15 cellular contexts compared by ENCODE assay signal in genomic region chr11:11148598-11148997, GRCh38.
DNase-seq lines count a peak whose midpoint lies in the region; ATAC-seq, FAIRE-seq and TF ChIP-seq lines count a peak whose summit lies in the region.
"Had no signal": no experiment of that assay in that cellular context is flagged by ENCODE, and none has a peak within 500 bp of the region (broad histone marks: within the 10 kb centered on the region; RNA-seq: fewer than 3 reads in every experiment).

No MANE protein-coding gene starts in this region.

- H3K27ac ChIP-seq in GM23248 (0 out of 2 replicates have a peak overlapping the region, but pooled peaks have one; percentile 17), astrocyte (ENCODE audit: low read depth, low read length) (no peak overlapping the region), lower lobe of right lung (peak overlapping the region; percentile 36), suprapubic skin (peak overlapping the region; percentile 31)

- in situ Hi-C loops in GM23248 (cut with MboI): no loop called here

- intact Hi-C loops in lower lobe of right lung (cut with DNase I): no loop called here

- TF ChIP-seq CTCF in astrocyte (IDR thresholded peaks at IDR 0.05; ENCODE audit: insufficient read depth, low read depth, low read length) (no peak), lower lobe of right lung (IDR thresholded peaks at IDR 0.05) (no peak), suprapubic skin (IDR thresholded peaks at IDR 0.05) (no peak)

- peak overlapping the region; percentile 74 for H3K27ac Mint-ChIP-seq in astrocyte (ENCODE audit: unreplicated experiment)

- no peak for ATAC-seq in lower lobe of right lung

- no peak overlapping the region for H3K4me3 Mint-ChIP-seq in astrocyte (ENCODE audit: unreplicated experiment)
- H3K4me3 Mint-ChIP-seq: activated naive CD4-positive, alpha-beta T cell treated with anti-CD3 and anti-CD28 coated beads, Interleukin-2, amount 10 ng/mL, durations not matched to agents 7 days and 5 days; nephron had no signal

- no peak for TF ChIP-seq EP300 in suprapubic skin (IDR thresholded peaks at IDR 0.05)

- FAIRE-seq in astrocyte (lab: Jason Lieb, UNC): no peak

- peaks cover 7% of the 10 kb centered on the region; the same call in 1 of the 2 replicates for H3F3A ChIP-seq in GM23248 (ENCODE audit: insufficient read depth)

- H3K9me3 ChIP-seq in GM23248 (ENCODE audit: low read depth) (no peaks in the 10 kb centered on the region), astrocyte (ENCODE audit: insufficient read depth, low read depth, low read length) (no peaks in the 10 kb centered on the region), lower lobe of right lung (no peaks in the 10 kb centered on the region), suprapubic skin (no peaks in the 10 kb centered on the region)
- H3K9me3 ChIP-seq: psoas muscle had no signal

- no peak for DNase-seq in GM23248
- DNase-seq in astrocyte (ENCODE audit: low read depth): no peak
- no peak for DNase-seq in lower lobe of right lung
- no peak for DNase-seq in suprapubic skin (ENCODE audit: low spot score in 2 of 2)
- DNase-seq in NCI-H774 (lab: John Stamatoyannopoulos, UW): no peak
- DNase-seq in NCI-H1092 treated with DMSO at 0.1 percent for 48 hours (lab: John Stamatoyannopoulos, UW): no peak
- no peak for DNase-seq in NCI-H2227 treated with DMSO at 0.1 percent for 48 hours (lab: John Stamatoyannopoulos, UW)
- no peak for DNase-seq in DMS114 treated with DMSO at 0.1 percent for 48 hours (lab: John Stamatoyannopoulos, UW; ENCODE audit: unreplicated experiment)
- DNase-seq: activated CD4-positive, CD25-positive, alpha-beta regulatory T cell treated with anti-CD3 and anti-CD28 coated beads, Interleukin-2, amount 50 U/mL, for 72 hours; effector CD4-positive, alpha-beta T cell; NCI-H1436 treated with DMSO at 0.1 percent for 48 hours; NCI-H446 treated with DMSO at 0.1 percent for 48 hours had no signal

- no peaks in the 10 kb centered on the region for H3K36me3 ChIP-seq in GM23248 (ENCODE audit: low read depth)
- H3K36me3 ChIP-seq in astrocyte (ENCODE audit: insufficient read depth, low read length): no peaks in the 10 kb centered on the region
- H3K36me3 ChIP-seq in lower lobe of right lung: no peaks in the 10 kb centered on the region
- H3K36me3 ChIP-seq in suprapubic skin: no peaks in the 10 kb centered on the region

- peaks cover 8% of the 10 kb centered on the region for H3K9me3 Mint-ChIP-seq in astrocyte (ENCODE audit: unreplicated experiment)
- H3K9me3 Mint-ChIP-seq: activated naive CD4-positive, alpha-beta T cell treated with anti-CD3 and anti-CD28 coated beads, Interleukin-2, amount 10 ng/mL, durations not matched to agents 7 days and 5 days had no signal

- H3K27me3 ChIP-seq in GM23248 (replicated peaks; ENCODE audit: insufficient read depth) (no peaks in the 10 kb centered on the region; the same call in 1 of the 2 replicates), astrocyte (ENCODE audit: insufficient read depth, low read length) (no peaks in the 10 kb centered on the region), lower lobe of right lung (ENCODE audit: low read depth) (no peaks in the 10 kb centered on the region), suprapubic skin (no peaks in the 10 kb centered on the region)

- TF ChIP-seq POLR2A in suprapubic skin (IDR thresholded peaks at IDR 0.05): no peak

- H2AFZ ChIP-seq in GM23248 (peak overlapping the region; percentile 13; the same call in 1 of the 2 replicates), astrocyte (ENCODE audit: low read depth, low read length) (no peak overlapping the region)

- peaks cover 10% of the 10 kb centered on the region for H3K4me1 ChIP-seq in GM23248 (ENCODE audit: insufficient read depth)
- peaks cover 3% of the 10 kb centered on the region for H3K4me1 ChIP-seq in astrocyte (ENCODE audit: insufficient read depth, low read length)
- peaks cover 9% of the 10 kb centered on the region for H3K4me1 ChIP-seq in lower lobe of right lung
- peaks cover 16% of the 10 kb centered on the region for H3K4me1 ChIP-seq in suprapubic skin

- 50 to 51% methylated on average over 4 of the region's 4 CpGs for WGBS in GM23248 (ENCODE audit: low coverage in 1 of 2, low lambda C conversion rate in 2 of 2, missing lambda C conversion rate in 2 of 2), 2 experiments
- 54% methylated on average over 4 of the region's 4 CpGs for WGBS in suprapubic skin

- no peaks in the 10 kb centered on the region for H3K9me2 ChIP-seq in GM23248 (ENCODE audit: insufficient read depth)

- H3K79me2 ChIP-seq in GM23248 (ENCODE audit: insufficient read depth): no peaks in the 10 kb centered on the region
- no peaks in the 10 kb centered on the region for H3K79me2 ChIP-seq in astrocyte (ENCODE audit: insufficient read depth, low read length)

- H3K4me2 ChIP-seq in GM23248 (ENCODE audit: unreplicated experiment) (peak overlapping the region; percentile 67), astrocyte (ENCODE audit: low read length) (no peak overlapping the region)

- H3K27me3 Mint-ChIP-seq in astrocyte (ENCODE audit: low read depth, unreplicated experiment): peaks cover 3% of the 10 kb centered on the region

- no peak overlapping the region for H3K4me3 ChIP-seq in GM23248
- H3K4me3 ChIP-seq in astrocyte (ENCODE audit: insufficient read depth, low read depth, low read length): no peak overlapping the region
- no peak overlapping the region for H3K4me3 ChIP-seq in lower lobe of right lung
- no peak overlapping the region for H3K4me3 ChIP-seq in suprapubic skin
- H3K4me3 ChIP-seq: psoas muscle had no signal

- H3K9ac ChIP-seq in GM23248: no peak overlapping the region
- H3K9ac ChIP-seq in astrocyte (ENCODE audit: low read length): no peak overlapping the region

- H3K36me3 Mint-ChIP-seq in astrocyte (ENCODE audit: low read depth, unreplicated experiment): peaks cover 2% of the 10 kb centered on the region

- H4K20me1 ChIP-seq in GM23248 (ENCODE audit: insufficient read depth) (no peaks in the 10 kb centered on the region), astrocyte (ENCODE audit: insufficient read depth, low read length) (no peaks in the 10 kb centered on the region)

- peaks cover 12% of the 10 kb centered on the region for H3K4me1 Mint-ChIP-seq in astrocyte (ENCODE audit: low read depth, unreplicated experiment)
